1 cellular context compared by ENCODE assay signal in the genomic region with DNA sequence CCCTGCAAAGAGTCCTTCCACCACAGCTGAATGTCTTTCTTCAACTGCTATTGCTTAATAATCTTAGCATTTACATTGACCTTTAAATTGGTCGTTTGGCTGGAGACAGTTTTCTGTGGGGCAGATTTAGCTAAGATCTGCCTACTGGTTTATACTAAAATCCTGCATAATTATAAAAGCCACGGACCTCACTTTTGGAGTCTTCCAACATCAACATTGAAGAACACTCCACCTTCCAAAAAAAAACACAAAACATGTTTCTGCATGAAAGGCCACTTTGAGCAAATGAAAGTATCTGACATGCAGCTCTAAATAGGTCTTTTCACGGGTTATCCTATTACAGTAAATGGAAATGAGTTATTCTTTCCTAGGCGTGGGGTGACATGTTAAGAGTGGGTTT.
A peak's percentile ranks its signal among the peaks of the same experiment; 100 is the strongest.
TF ChIP-seq lines count a peak whose summit lies in the region.

No MANE protein-coding gene starts in this region.

TF ChIP-seq in HEK293, 187 proteins besides CTCF, POLR2A, EP300 and RAD21 (continued from another document):
- TF ChIP-seq, protein P1, sequence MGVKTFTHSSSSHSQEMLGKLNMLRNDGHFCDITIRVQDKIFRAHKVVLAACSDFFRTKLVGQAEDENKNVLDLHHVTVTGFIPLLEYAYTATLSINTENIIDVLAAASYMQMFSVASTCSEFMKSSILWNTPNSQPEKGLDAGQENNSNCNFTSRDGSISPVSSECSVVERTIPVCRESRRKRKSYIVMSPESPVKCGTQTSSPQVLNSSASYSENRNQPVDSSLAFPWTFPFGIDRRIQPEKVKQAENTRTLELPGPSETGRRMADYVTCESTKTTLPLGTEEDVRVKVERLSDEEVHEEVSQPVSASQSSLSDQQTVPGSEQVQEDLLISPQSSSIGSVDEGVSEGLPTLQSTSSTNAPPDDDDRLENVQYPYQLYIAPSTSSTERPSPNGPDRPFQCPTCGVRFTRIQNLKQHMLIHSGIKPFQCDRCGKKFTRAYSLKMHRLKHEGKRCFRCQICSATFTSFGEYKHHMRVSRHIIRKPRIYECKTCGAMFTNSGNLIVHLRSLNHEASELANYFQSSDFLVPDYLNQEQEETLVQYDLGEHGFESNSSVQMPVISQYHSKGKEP (tag by site-specific recombination; IDR thresholded peaks at IDR 0.05) = peak; percentile 61; the same call in 1 of the 2 replicates
